In the genomic region with DNA sequence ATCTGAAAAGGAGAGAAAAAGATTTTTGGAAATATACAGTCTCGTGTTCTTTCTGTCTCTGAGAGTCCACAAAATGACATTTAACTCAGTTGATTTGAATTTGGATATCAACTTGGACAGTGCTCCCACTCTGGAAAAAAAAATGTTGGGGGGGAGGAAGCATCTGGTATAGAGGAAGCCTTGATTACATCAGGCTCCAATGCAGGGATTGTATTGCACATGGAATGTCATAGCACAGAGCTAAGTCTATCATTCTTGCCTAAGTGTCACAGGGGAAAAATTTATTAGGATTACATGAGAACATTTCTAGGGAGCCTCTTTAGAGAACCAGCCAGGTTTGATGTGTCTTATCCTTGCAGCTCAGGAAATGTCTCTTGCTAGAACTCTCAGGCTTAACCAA, we compare ENCODE assay signal across 37 cellular contexts. TPM values are rescaled to one million over a fixed set of nuclear protein-coding genes. Genes with fewer than 3 reads are reported as not detected.
"Had no signal": no experiment of that assay in that cellular context is flagged by ENCODE, and none has a peak within 500 bp of the region (broad histone marks: within the 10 kb centered on the region; RNA-seq: fewer than 3 reads in every experiment).

No MANE protein-coding gene starts in this region.

- H3K36me3 ChIP-seq: ascending aorta, breast epithelium, cardiac muscle cell, colonic mucosa, esophagus squamous epithelium, gastroesophageal sphincter, WERI-Rb-1 had no signal

- H3K27ac ChIP-seq: ascending aorta, breast epithelium, cardiac muscle cell, colonic mucosa, epithelial cell of prostate, esophagus squamous epithelium, gastroesophageal sphincter, WERI-Rb-1 had no signal

- H3K4me3 ChIP-seq: ascending aorta, breast epithelium, cardiac muscle cell, colonic mucosa, esophagus squamous epithelium, gastroesophageal sphincter had no signal

- H3K4me3 Mint-ChIP-seq: activated B cell treated with CpG ODN at 0.5 μM for 24 hours; activated CD4-positive, alpha-beta memory T cell treated with anti-CD3 and anti-CD28 coated beads for 36 hours; activated CD8-positive, alpha-beta memory T cell treated with anti-CD3 and anti-CD28 coated beads, Interleukin-2, amount 10 ng/mL, durations not matched to agents 7 days and 5 days; activated CD8-positive, alpha-beta T cell treated with anti-CD3 and anti-CD28 coated beads, Interleukin-2, amount 10 ng/mL, durations not matched to agents 7 days and 5 days; activated naive CD4-positive, alpha-beta T cell treated with anti-CD3 and anti-CD28 coated beads, Interleukin-2, amount 10 ng/mL, durations not matched to agents 7 days and 5 days; activated naive CD8-positive, alpha-beta T cell treated with anti-CD3 and anti-CD28 coated beads, Interleukin-2, amount 10 ng/mL, durations not matched to agents 7 days and 5 days; activated T-cell treated with anti-CD3 and anti-CD28 coated beads, Interleukin-2, amount 50 U/mL, for 24 hours; activated T-cell treated with anti-CD3 and anti-CD28 coated beads, Interleukin-2, amount 50 U/mL, for 72 hours; brain; effector memory CD8-positive, alpha-beta T cell; T-helper 17 cell; T-helper 2 cell treated with Interferon-gamma antibody and Interleukin-4, amounts not matched to agents 5 μg/mL and 100 μg/mL, for 36 hours had no signal

- DNase-seq: activated B cell treated with CpG ODN at 0.5 μM for 24 hours; activated CD4-positive, alpha-beta memory T cell treated with anti-CD3 and anti-CD28 coated beads for 36 hours; activated CD4-positive, alpha-beta T cell treated with anti-CD3 and anti-CD28 coated beads for 48 hours; activated CD8-positive, alpha-beta memory T cell treated with anti-CD3 and anti-CD28 coated beads, Interleukin-2, amount 10 ng/mL, durations not matched to agents 7 days and 5 days; activated CD8-positive, alpha-beta memory T cell treated with anti-CD3 and anti-CD28 coated beads, Interleukin-2, amount 50 U/mL, for 4 hours; activated CD8-positive, alpha-beta T cell treated with anti-CD3 and anti-CD28 coated beads, Interleukin-2, amount 10 ng/mL, durations not matched to agents 7 days and 5 days; activated gamma-delta T cell; activated naive CD4-positive, alpha-beta T cell; activated naive CD4-positive, alpha-beta T cell treated with anti-CD3 and anti-CD28 coated beads, Interleukin-2, amount 10 ng/mL, durations not matched to agents 7 days and 5 days; activated naive CD8-positive, alpha-beta T cell treated with anti-CD3 and anti-CD28 coated beads, Interleukin-2, amount 10 ng/mL, durations not matched to agents 7 days and 5 days; activated T-cell treated with anti-CD3 and anti-CD28 coated beads for 4 hours; activated T-cell treated with anti-CD3 and anti-CD28 coated beads, Interleukin-2, amount 50 U/mL, for 24 hours; activated T-cell treated with anti-CD3 and anti-CD28 coated beads, Interleukin-2, amount 50 U/mL, for 72 hours; central memory CD4-positive, alpha-beta T cell; cerebellar nuclear complex; colonic mucosa; effector CD4-positive, alpha-beta T cell; effector memory CD8-positive, alpha-beta T cell; esophagus squamous epithelium; foreskin melanocyte; head of caudate nucleus; T-helper 1 cell; T-helper 17 cell; T1000; WERI-Rb-1 had no signal

- H3K27me3 ChIP-seq: ascending aorta, breast epithelium, cardiac muscle cell, colonic mucosa, esophagus squamous epithelium, gastroesophageal sphincter had no signal

- ATAC-seq: activated CD4-positive, CD25-positive, alpha-beta regulatory T cell treated with anti-CD3 and anti-CD28 coated beads, Interleukin-2, amount 50 U/mL, for 24 hours; activated CD8-positive, alpha-beta memory T cell treated with anti-CD3 and anti-CD28 coated beads, Interleukin-2, amount 10 ng/mL, durations not matched to agents 7 days and 5 days; activated CD8-positive, alpha-beta T cell treated with anti-CD3 and anti-CD28 coated beads, Interleukin-2, amount 10 ng/mL, durations not matched to agents 7 days and 5 days; activated naive CD4-positive, alpha-beta T cell treated with anti-CD3 and anti-CD28 coated beads, Interleukin-2, amount 50 U/mL, for 72 hours; activated T-cell treated with anti-CD3 and anti-CD28 coated beads, Interleukin-2, amount 50 U/mL, for 72 hours; effector memory CD8-positive, alpha-beta T cell; gastroesophageal sphincter; T-helper 17 cell had no signal

- H3K27ac Mint-ChIP-seq: activated B cell treated with CpG ODN at 0.5 μM for 24 hours; activated CD4-positive, alpha-beta memory T cell treated with anti-CD3 and anti-CD28 coated beads for 36 hours; activated CD8-positive, alpha-beta memory T cell treated with anti-CD3 and anti-CD28 coated beads, Interleukin-2, amount 10 ng/mL, durations not matched to agents 7 days and 5 days; activated CD8-positive, alpha-beta T cell treated with anti-CD3 and anti-CD28 coated beads, Interleukin-2, amount 10 ng/mL, durations not matched to agents 7 days and 5 days; activated naive CD4-positive, alpha-beta T cell treated with anti-CD3 and anti-CD28 coated beads, Interleukin-2, amount 10 ng/mL, durations not matched to agents 7 days and 5 days; activated naive CD4-positive, alpha-beta T cell treated with anti-CD3 and anti-CD28 coated beads, Interleukin-2, amount 50 U/mL, for 72 hours; activated naive CD8-positive, alpha-beta T cell treated with anti-CD3 and anti-CD28 coated beads, Interleukin-2, amount 10 ng/mL, durations not matched to agents 7 days and 5 days; activated T-cell treated with anti-CD3 and anti-CD28 coated beads, Interleukin-2, amount 50 U/mL, for 24 hours; activated T-cell treated with anti-CD3 and anti-CD28 coated beads, Interleukin-2, amount 50 U/mL, for 72 hours; brain; effector memory CD8-positive, alpha-beta T cell; T-helper 17 cell; T-helper 2 cell treated with Interferon-gamma antibody and Interleukin-4, amounts not matched to agents 5 μg/mL and 100 μg/mL, for 36 hours had no signal

- H3K27me3 Mint-ChIP-seq: activated naive CD4-positive, alpha-beta T cell treated with anti-CD3 and anti-CD28 coated beads, Interleukin-2, amount 10 ng/mL, durations not matched to agents 7 days and 5 days had no signal

- H3K36me3 Mint-ChIP-seq: activated CD4-positive, alpha-beta memory T cell treated with anti-CD3 and anti-CD28 coated beads for 36 hours; activated CD8-positive, alpha-beta memory T cell treated with anti-CD3 and anti-CD28 coated beads, Interleukin-2, amount 10 ng/mL, durations not matched to agents 7 days and 5 days; activated naive CD4-positive, alpha-beta T cell treated with anti-CD3 and anti-CD28 coated beads, Interleukin-2, amount 10 ng/mL, durations not matched to agents 7 days and 5 days; activated naive CD4-positive, alpha-beta T cell treated with anti-CD3 and anti-CD28 coated beads, Interleukin-2, amount 50 U/mL, for 72 hours; activated naive CD8-positive, alpha-beta T cell treated with anti-CD3 and anti-CD28 coated beads, Interleukin-2, amount 10 ng/mL, durations not matched to agents 7 days and 5 days; brain had no signal

- H3K4me1 Mint-ChIP-seq: activated B cell treated with CpG ODN at 0.5 μM for 24 hours, brain, T-helper 17 cell had no signal

- H3K9me3 ChIP-seq: ascending aorta, breast epithelium, colonic mucosa, esophagus squamous epithelium, gastroesophageal sphincter had no signal

- H3K4me1 ChIP-seq: ascending aorta, breast epithelium, colonic mucosa, esophagus squamous epithelium, gastroesophageal sphincter had no signal

- H3K9me3 Mint-ChIP-seq: activated B cell treated with CpG ODN at 0.5 μM for 24 hours; activated naive CD4-positive, alpha-beta T cell treated with anti-CD3 and anti-CD28 coated beads, Interleukin-2, amount 10 ng/mL, durations not matched to agents 7 days and 5 days; activated naive CD8-positive, alpha-beta T cell treated with anti-CD3 and anti-CD28 coated beads, Interleukin-2, amount 10 ng/mL, durations not matched to agents 7 days and 5 days; brain; effector memory CD8-positive, alpha-beta T cell had no signal

RNA-seq across cellular contexts. Expression of gene MS4A6A, which starts 23.0 kb away (rescaled TPM):
- total RNA-seq: activated B cell treated with CpG ODN at 0.5 μM for 24 hours; activated CD4-positive, alpha-beta memory T cell treated with anti-CD3 and anti-CD28 coated beads for 36 hours; activated CD8-positive, alpha-beta memory T cell treated with anti-CD3 and anti-CD28 coated beads for 36 hours; activated CD8-positive, alpha-beta memory T cell treated with anti-CD3 and anti-CD28 coated beads, Interleukin-2, amount 10 ng/mL, durations not matched to agents 7 days and 5 days; activated CD8-positive, alpha-beta T cell treated with anti-CD3 and anti-CD28 coated beads, Interleukin-2, amount 10 ng/mL, durations not matched to agents 7 days and 5 days; activated naive CD4-positive, alpha-beta T cell treated with anti-CD3 and anti-CD28 coated beads, Interleukin-2, amount 50 U/mL, for 72 hours; activated T-cell treated with anti-CD3 and anti-CD28 coated beads, Interleukin-2, amount 50 U/mL, for 72 hours; fibroblast of lung; fibroblast of villous mesenchyme had no signal
- polyA plus RNA-seq: cardiac muscle cell, fibroblast of lung had no signal
